Comparison of ENCODE assay signal across 12 cellular contexts in the genomic region with DNA sequence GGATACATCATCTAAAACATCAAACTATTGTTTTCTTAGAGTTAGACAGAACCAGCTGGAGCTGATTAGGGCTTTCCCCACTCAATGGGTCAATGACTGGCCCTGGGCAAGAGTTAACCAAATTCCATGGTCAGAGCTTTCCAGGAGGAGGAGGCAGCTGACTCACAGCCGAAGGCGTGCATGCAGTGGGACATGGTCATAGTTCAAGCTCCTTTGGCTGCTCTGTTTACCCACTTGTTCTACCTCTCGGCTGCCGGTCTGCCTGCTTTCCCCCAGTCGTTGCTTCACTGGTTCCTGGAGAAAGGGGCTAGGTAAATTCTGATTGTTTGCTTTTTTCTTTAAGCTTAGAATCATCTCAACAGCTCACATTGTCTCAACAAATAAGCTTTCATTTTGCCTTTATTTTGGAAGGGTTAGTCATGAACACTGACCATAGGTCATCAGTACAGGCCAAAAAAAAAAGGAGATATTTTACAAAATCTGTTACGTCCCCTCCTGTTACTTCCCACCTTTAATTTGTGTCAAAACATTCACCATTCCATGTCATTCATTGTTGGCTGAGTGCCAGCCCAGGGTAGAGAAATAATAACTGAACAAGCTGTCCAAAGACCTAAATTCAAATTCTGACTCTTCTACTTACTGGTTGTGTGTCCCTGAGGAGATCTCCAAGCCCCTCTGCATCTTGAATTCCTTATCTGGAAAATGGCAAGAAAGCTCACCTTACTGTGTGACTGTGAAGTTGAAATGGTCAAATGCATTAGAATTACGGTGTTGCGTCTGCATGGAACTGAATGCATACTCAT. TPM values are rescaled to one million over a fixed set of nuclear protein-coding genes. Genes with fewer than 3 reads are reported as not detected.
DNase-seq lines count a peak whose midpoint lies in the region; ATAC-seq and TF ChIP-seq lines count a peak whose summit lies in the region.
"Had no signal": no experiment of that assay in that cellular context is flagged by ENCODE, and none has a peak within 500 bp of the region (broad histone marks: within the 10 kb centered on the region; RNA-seq: fewer than 3 reads in every experiment).

No MANE protein-coding gene starts in this region.

- DNase-seq in ELR (ENCODE audit: low read depth) (peak; percentile 78), RWPE2 (ENCODE audit: low spot score) (no peak), fibroblast of pulmonary artery (ENCODE audit: low read depth) (peak; percentile 54), psoas muscle (no peak), KBM-7 (no peak), NCI-H2196 (lab: John Stamatoyannopoulos, UW; ENCODE audit: unreplicated experiment) (no peak), DMS153 (lab: John Stamatoyannopoulos, UW) (no peak)
- DNase-seq: activated naive CD4-positive, alpha-beta T cell treated with anti-CD3 and anti-CD28 coated beads for 36 hours; NCI-H69; occipital lobe had no signal

- intact Hi-C loops in psoas muscle (cut with DNase I) = no loop called here

- H3K4me3 ChIP-seq in RWPE2 (ENCODE audit: severe bottlenecking) (no peak overlapping the region), fibroblast of pulmonary artery (replicated peaks; ENCODE audit: low read depth, low read length) (no peak overlapping the region), psoas muscle (no peak overlapping the region)

- peaks cover 10% of the 10 kb centered on the region for H3K4me1 ChIP-seq in RWPE2 (ENCODE audit: insufficient read depth, poor library complexity, severe bottlenecking)
- no peaks in the 10 kb centered on the region for H3K4me1 ChIP-seq in psoas muscle

- H3K27ac ChIP-seq in RWPE2 (ENCODE audit: poor library complexity, severe bottlenecking) (no peak overlapping the region), psoas muscle (no peak overlapping the region)

- H3K9me3 ChIP-seq in RWPE2 (ENCODE audit: severe bottlenecking) = no peaks in the 10 kb centered on the region
- no peaks in the 10 kb centered on the region for H3K9me3 ChIP-seq in psoas muscle

- H3K36me3 ChIP-seq in RWPE2 (ENCODE audit: low read depth) (no peaks in the 10 kb centered on the region), psoas muscle (ENCODE audit: insufficient read depth in 1 of 2, low read depth in 1 of 2) (no peaks in the 10 kb centered on the region)

- ATAC-seq in RWPE2 (ENCODE audit: low read depth) (peak; percentile 91), psoas muscle (peak in 3 of 4 donors; percentile 43 to 68 (median 48)), HG02981 (IDR thresholded peaks at IDR 0.05; ENCODE audit: unreplicated experiment) (no peak)

- no peaks in the 10 kb centered on the region for H3K27me3 ChIP-seq in RWPE2 (ENCODE audit: insufficient read depth, poor library complexity, severe bottlenecking)
- H3K27me3 ChIP-seq in psoas muscle (ENCODE audit: insufficient read depth in 3 of 3, low read length in 2 of 3) = peaks cover 0 to 2% (median 0%) of the 10 kb centered on the region in 3 donors

- TF ChIP-seq CTCF in RWPE2 (IDR thresholded peaks at IDR 0.05; ENCODE audit: poor library complexity, severe bottlenecking) (no peak), fibroblast of pulmonary artery (IDR thresholded peaks at IDR 0.05; ENCODE audit: low read length, missing control alignments) (no peak), psoas muscle (IDR thresholded peaks at IDR 0.05) (no peak)

- WGBS in psoas muscle, 3 donors = 53 to 65% (median 53%) methylated on average over 8 of the region's 8 CpGs

- in situ Hi-C loops in KBM-7 (cut with MboI; ENCODE audit: low pct_unique_long_range_greater_than_20kb, low sequenced_read_pairs) = no loop called here

RNA-seq across cellular contexts. Expression of gene MAB21L3, which starts 12.0 kb away (rescaled TPM):
- not detected for total RNA-seq in psoas muscle
- under 1 TPM in 1 of 3 donors, not detected in 2; 0.04 TPM for polyA plus RNA-seq in psoas muscle
- total RNA-seq: activated naive CD4-positive, alpha-beta T cell treated with anti-CD3 and anti-CD28 coated beads for 36 hours; glomerular endothelial cell had no signal

Comparison
In these comparisons a context has a peak if more than half of its experiments do, and no peak if none do; other contexts are left out.
1. DNase-seq: peak in ELR (single experiment) and fibroblast of pulmonary artery (single experiment); none in RWPE2 (single experiment), psoas muscle (0 of 2), KBM-7 (single experiment), NCI-H2196 (single experiment) and DMS153 (single experiment).